Comparison of ENCODE assay signal across 2 cellular contexts in the genomic region with DNA sequence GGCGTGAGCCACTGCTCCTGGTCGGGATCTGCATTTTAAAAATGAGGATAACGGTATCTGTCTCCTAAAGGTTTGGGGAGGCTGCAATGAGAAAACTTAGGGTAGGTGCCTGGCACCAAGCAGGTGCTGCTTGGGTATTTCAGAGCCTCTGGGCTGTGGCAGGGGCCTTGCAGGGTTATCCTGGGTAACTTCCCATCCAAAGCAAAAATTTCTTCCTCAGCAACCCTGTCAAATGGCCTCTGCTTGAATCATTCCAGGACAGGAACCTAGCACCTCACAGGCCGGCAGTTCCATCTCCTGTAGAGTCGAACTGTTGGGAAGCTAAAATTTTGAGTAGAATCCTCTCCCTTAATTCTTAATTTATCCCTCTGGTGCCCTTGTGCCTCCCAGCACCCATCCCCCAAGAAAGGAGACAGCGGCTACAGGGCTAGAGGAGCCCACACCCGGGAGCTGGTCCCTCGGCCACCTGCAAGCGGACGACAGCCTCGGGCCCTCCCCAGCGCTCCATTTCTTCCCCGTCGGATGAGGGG.
TF ChIP-seq lines count a peak whose summit lies in the region.

No MANE protein-coding gene starts in this region.

TF ChIP-seq in HEK293, 187 proteins besides CTCF, POLR2A, EP300 and RAD21 (continued from another document):
- TF ChIP-seq ZBTB11 (tag by site-specific recombination; conservative IDR thresholded peaks at IDR 0.05; ENCODE audit: low read depth) (no peak), ZFHX2 (tag by site-specific recombination; conservative IDR thresholded peaks at IDR 0.05) (no peak), ZNF629 (tag by site-specific recombination; IDR thresholded peaks at IDR 0.05) (no peak), ZNF670 (tag by site-specific recombination; IDR thresholded peaks at IDR 0.05; ENCODE audit: low read depth) (no peak), ZNF335 (tag by site-specific recombination; conservative IDR thresholded peaks at IDR 0.05) (peak; percentile 32; the same call in 1 of the 2 replicates), ZNF837 (tag by site-specific recombination; IDR thresholded peaks at IDR 0.05) (no peak), ZNF248 (tag by site-specific recombination; IDR thresholded peaks at IDR 0.05) (no peak), ZNF677 (tag by site-specific recombination; IDR thresholded peaks at IDR 0.05) (no peak), ZNF266 (tag by site-specific recombination; IDR thresholded peaks at IDR 0.05; ENCODE audit: low read depth) (no peak), ZNF473 (tag by site-specific recombination; IDR thresholded peaks at IDR 0.05) (no peak), ZNF292 (tag by site-specific recombination; IDR thresholded peaks at IDR 0.05; ENCODE audit: borderline replicate concordance, low read depth) (no peak), WT1 (tag by site-specific recombination; IDR thresholded peaks at IDR 0.05) (no peak), ZNF530 (tag by site-specific recombination; IDR thresholded peaks at IDR 0.05; ENCODE audit: low read depth) (no peak), ZNF394 (tag by site-specific recombination; IDR thresholded peaks at IDR 0.05; ENCODE audit: borderline replicate concordance) (no peak), ZNF341 (tag by site-specific recombination; IDR thresholded peaks at IDR 0.05; ENCODE audit: low read depth) (no peak), TRIM28 (IDR thresholded peaks at IDR 0.05; ENCODE audit: borderline replicate concordance, low read length) (no peak), KLF10 (tag by site-specific recombination; IDR thresholded peaks at IDR 0.05) (no peak), ZNF658 (tag by site-specific recombination; IDR thresholded peaks at IDR 0.05) (no peak), ZNF449 (tag by site-specific recombination; IDR thresholded peaks at IDR 0.05) (no peak)
- TF ChIP-seq, protein P1, sequence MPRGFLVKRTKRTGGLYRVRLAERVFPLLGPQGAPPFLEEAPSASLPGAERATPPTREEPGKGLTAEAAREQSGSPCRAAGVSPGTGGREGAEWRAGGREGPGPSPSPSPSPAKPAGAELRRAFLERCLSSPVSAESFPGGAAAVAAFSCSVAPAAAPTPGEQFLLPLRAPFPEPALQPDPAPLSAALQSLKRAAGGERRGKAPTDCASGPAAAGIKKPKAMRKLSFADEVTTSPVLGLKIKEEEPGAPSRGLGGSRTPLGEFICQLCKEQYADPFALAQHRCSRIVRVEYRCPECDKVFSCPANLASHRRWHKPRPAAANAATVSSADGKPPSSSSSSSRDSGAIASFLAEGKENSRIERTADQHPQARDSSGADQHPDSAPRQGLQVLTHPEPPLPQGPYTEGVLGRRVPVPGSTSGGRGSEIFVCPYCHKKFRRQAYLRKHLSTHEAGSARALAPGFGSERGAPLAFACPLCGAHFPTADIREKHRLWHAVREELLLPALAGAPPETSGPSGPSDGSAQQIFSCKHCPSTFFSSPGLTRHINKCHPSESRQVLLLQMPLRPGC (tag by site-specific recombination; IDR thresholded peaks at IDR 0.05): no peak
- TF ChIP-seq, protein P2, sequence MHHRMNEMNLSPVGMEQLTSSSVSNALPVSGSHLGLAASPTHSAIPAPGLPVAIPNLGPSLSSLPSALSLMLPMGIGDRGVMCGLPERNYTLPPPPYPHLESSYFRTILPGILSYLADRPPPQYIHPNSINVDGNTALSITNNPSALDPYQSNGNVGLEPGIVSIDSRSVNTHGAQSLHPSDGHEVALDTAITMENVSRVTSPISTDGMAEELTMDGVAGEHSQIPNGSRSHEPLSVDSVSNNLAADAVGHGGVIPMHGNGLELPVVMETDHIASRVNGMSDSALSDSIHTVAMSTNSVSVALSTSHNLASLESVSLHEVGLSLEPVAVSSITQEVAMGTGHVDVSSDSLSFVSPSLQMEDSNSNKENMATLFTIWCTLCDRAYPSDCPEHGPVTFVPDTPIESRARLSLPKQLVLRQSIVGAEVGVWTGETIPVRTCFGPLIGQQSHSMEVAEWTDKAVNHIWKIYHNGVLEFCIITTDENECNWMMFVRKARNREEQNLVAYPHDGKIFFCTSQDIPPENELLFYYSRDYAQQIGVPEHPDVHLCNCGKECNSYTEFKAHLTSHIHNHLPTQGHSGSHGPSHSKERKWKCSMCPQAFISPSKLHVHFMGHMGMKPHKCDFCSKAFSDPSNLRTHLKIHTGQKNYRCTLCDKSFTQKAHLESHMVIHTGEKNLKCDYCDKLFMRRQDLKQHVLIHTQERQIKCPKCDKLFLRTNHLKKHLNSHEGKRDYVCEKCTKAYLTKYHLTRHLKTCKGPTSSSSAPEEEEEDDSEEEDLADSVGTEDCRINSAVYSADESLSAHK (tag by site-specific recombination; IDR thresholded peaks at IDR 0.05): no peak

TF ChIP-seq in neural cell, 6 proteins besides CTCF, POLR2A, EP300 and RAD21 (continued from another document):
- TF ChIP-seq, protein P3, sequence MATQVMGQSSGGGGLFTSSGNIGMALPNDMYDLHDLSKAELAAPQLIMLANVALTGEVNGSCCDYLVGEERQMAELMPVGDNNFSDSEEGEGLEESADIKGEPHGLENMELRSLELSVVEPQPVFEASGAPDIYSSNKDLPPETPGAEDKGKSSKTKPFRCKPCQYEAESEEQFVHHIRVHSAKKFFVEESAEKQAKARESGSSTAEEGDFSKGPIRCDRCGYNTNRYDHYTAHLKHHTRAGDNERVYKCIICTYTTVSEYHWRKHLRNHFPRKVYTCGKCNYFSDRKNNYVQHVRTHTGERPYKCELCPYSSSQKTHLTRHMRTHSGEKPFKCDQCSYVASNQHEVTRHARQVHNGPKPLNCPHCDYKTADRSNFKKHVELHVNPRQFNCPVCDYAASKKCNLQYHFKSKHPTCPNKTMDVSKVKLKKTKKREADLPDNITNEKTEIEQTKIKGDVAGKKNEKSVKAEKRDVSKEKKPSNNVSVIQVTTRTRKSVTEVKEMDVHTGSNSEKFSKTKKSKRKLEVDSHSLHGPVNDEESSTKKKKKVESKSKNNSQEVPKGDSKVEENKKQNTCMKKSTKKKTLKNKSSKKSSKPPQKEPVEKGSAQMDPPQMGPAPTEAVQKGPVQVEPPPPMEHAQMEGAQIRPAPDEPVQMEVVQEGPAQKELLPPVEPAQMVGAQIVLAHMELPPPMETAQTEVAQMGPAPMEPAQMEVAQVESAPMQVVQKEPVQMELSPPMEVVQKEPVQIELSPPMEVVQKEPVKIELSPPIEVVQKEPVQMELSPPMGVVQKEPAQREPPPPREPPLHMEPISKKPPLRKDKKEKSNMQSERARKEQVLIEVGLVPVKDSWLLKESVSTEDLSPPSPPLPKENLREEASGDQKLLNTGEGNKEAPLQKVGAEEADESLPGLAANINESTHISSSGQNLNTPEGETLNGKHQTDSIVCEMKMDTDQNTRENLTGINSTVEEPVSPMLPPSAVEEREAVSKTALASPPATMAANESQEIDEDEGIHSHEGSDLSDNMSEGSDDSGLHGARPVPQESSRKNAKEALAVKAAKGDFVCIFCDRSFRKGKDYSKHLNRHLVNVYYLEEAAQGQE (IDR thresholded peaks at IDR 0.05; ENCODE audit: borderline replicate concordance): no peak
- TF ChIP-seq SMC3 (conservative IDR thresholded peaks at IDR 0.05; ENCODE audit: poor library complexity) (no peak), TAF1 (IDR thresholded peaks at IDR 0.05; ENCODE audit: low read depth) (no peak), EZH2 (IDR thresholded peaks at IDR 0.05; ENCODE audit: borderline replicate concordance, insufficient read depth, low read length, poor library complexity, severe bottlenecking) (no peak)
